ENCODE assay signal across 8 cellular contexts in genomic region chr15:89647191-89647851, GRCh38. TPM values are rescaled to one million over a fixed set of nuclear protein-coding genes. Genes with fewer than 3 reads are reported as not detected.
DNase-seq lines count a peak whose midpoint lies in the region; ATAC-seq and TF ChIP-seq lines count a peak whose summit lies in the region.

No MANE protein-coding gene starts in this region.

- no peak overlapping the region for H2BK15ac ChIP-seq in H9 (ENCODE audit: low read depth, low read length)

- H3K4me1 ChIP-seq in H9 (ENCODE audit: insufficient read depth, low read length), result no peaks in the 10 kb centered on the region
- no peaks in the 10 kb centered on the region for H3K4me1 ChIP-seq in neutrophil (ENCODE audit: control insufficient read depth in 1 of 2, insufficient read depth in 1 of 2, low read depth in 1 of 2, low read length in 1 of 2)
- peaks cover 0 to 3% (median 1%) of the 10 kb centered on the region in 4 donors for H3K4me1 ChIP-seq in transverse colon

- DNase-seq in CD1c-positive myeloid dendritic cell (ENCODE audit: extremely low spot score) (peak; percentile 62), H9 (peak; percentile 89), RPMI7951 (ENCODE audit: low read depth) (peak; percentile 58), foreskin fibroblast (peak; percentile 37 to 83), transverse colon (peak; percentile 86)

- peak overlapping the region; percentile 62 to 68 (median 64); a peak in 5 of 7 replicates for H3K27ac Mint-ChIP-seq in H9
- no peak overlapping the region for H3K27ac Mint-ChIP-seq in activated T-helper 17 cell treated with anti-CD3 and anti-CD28 coated beads, Interleukin-2, amount 50 U/mL, for 72 hours

- no peaks in the 10 kb centered on the region for H3K23me2 ChIP-seq in H9 (ENCODE audit: insufficient read length, low read depth, low read length, poor library complexity, severe bottlenecking)

- peaks cover 3 to 7% of the 10 kb centered on the region in 2 experiments for H3K4me1 Mint-ChIP-seq in H9
- H3K4me1 Mint-ChIP-seq in activated T-helper 17 cell treated with anti-CD3 and anti-CD28 coated beads, Interleukin-2, amount 50 U/mL, for 72 hours, result no peaks in the 10 kb centered on the region

- H3T11ph ChIP-seq in H9 (ENCODE audit: low read length), result no peak overlapping the region

- H3K18ac ChIP-seq in H9 (ENCODE audit: insufficient read length, low read depth, low read length), result no peak overlapping the region

- no peak overlapping the region for H3K56ac ChIP-seq in H9 (ENCODE audit: insufficient read length, low read depth, low read length)

- intact Hi-C loops in transverse colon (cut with DNase I; ENCODE audit: low total_unique reads), result no loop called here

- no peaks in the 10 kb centered on the region for H3K27me3 ChIP-seq in H9 (ENCODE audit: insufficient read depth, low read length)
- H3K27me3 ChIP-seq in neutrophil, result peaks cover 9% of the 10 kb centered on the region
- H3K27me3 ChIP-seq in transverse colon, result no peaks in the 10 kb centered on the region

- no peaks in the 10 kb centered on the region for H4K20me1 ChIP-seq in H9 (ENCODE audit: control insufficient read depth, insufficient read depth, insufficient read length)

- no peaks in the 10 kb centered on the region for H3K79me1 ChIP-seq in H9 (ENCODE audit: insufficient read depth, low read depth, low read length, poor library complexity, severe bottlenecking)

- no peak for TF ChIP-seq POLR2A in transverse colon (IDR thresholded peaks at IDR 0.05)

- no peak overlapping the region for H2BK120ac ChIP-seq in H9 (ENCODE audit: low read depth, low read length, poor library complexity, severe bottlenecking)

- H3K4me3 ChIP-seq in foreskin fibroblast (ENCODE audit: low read depth in 1 of 2, low read length in 2 of 2) (no peak overlapping the region), neutrophil (ENCODE audit: low read depth in 1 of 2, low read length in 1 of 2) (no peak overlapping the region), transverse colon (no peak overlapping the region)

- H3K9me3 ChIP-seq in H9 (ENCODE audit: control insufficient read depth, low read depth, low read length) (no peaks in the 10 kb centered on the region), neutrophil (no peaks in the 10 kb centered on the region), transverse colon (no peaks in the 10 kb centered on the region)

- WGBS in H9 (ENCODE audit: extremely low coverage, insufficient read length, low lambda C conversion rate), result no CpG with 5 or more reads among the region's 25 CpGs
- WGBS in transverse colon (ENCODE audit: low coverage in 1 of 2), 2 donors, result 47 to 80% methylated on average over 1 to 25 of the region's 25 CpGs

- H2BK12ac ChIP-seq in H9 (ENCODE audit: insufficient read length, low read depth, low read length), result no peak overlapping the region

- no peak overlapping the region for H3K4me2 ChIP-seq in H9 (ENCODE audit: insufficient read depth, insufficient read length, low read length)

- H3K4ac ChIP-seq in H9 (ENCODE audit: low read depth, low read length), result no peak overlapping the region

- no peak overlapping the region for H2AFZ ChIP-seq in H9 (ENCODE audit: low read length)

- H3K23ac ChIP-seq in H9 (ENCODE audit: insufficient read length, low read depth, low read length), result no peak overlapping the region

- H3K27me3 Mint-ChIP-seq in H9 (ENCODE audit: low read depth), result no peaks in the 10 kb centered on the region
- H3K27me3 Mint-ChIP-seq in activated T-helper 17 cell treated with anti-CD3 and anti-CD28 coated beads, Interleukin-2, amount 50 U/mL, for 72 hours, result peaks cover 3% of the 10 kb centered on the region

- H2BK20ac ChIP-seq in H9 (ENCODE audit: low read depth, low read length, poor library complexity, severe bottlenecking), result no peak overlapping the region

- H4K91ac ChIP-seq in H9 (ENCODE audit: insufficient read length, low read depth, low read length), result no peak overlapping the region

- ATAC-seq in activated T-helper 17 cell treated with anti-CD3 and anti-CD28 coated beads, Interleukin-2, amount 50 U/mL, for 72 hours (replicated peaks), result peak; percentile 71
- ATAC-seq in HG02840 (IDR thresholded peaks at IDR 0.05; ENCODE audit: low FRiP score, unreplicated experiment), result no peak

- no peak overlapping the region for H4K5ac ChIP-seq in H9 (ENCODE audit: insufficient read length, low read depth, low read length)

- peak; percentile 97 for TF ChIP-seq CTCF in H9 (conservative IDR thresholded peaks at IDR 0.05)
- TF ChIP-seq CTCF in foreskin fibroblast (IDR thresholded peaks at IDR 0.05; ENCODE audit: low read depth, low read length), result peak; percentile 95
- peak; percentile 68 for TF ChIP-seq CTCF in neutrophil (IDR thresholded peaks at IDR 0.05)
- peak; percentile 80 to 90 (median 88) for TF ChIP-seq CTCF in transverse colon (IDR thresholded peaks at IDR 0.05)

- no peak overlapping the region for H3K14ac ChIP-seq in H9 (ENCODE audit: insufficient read depth, low read length)

- TF ChIP-seq EP300 in transverse colon (IDR thresholded peaks at IDR 0.05; ENCODE audit: low read depth), result no peak

- H3K27ac ChIP-seq in H9 (ENCODE audit: insufficient read length, low read depth, low read length) (no peak overlapping the region), neutrophil (no peak overlapping the region), transverse colon (no peak overlapping the region)

- no peak overlapping the region for H2AK5ac ChIP-seq in H9 (ENCODE audit: insufficient read length, low read length)

- H3K4me3 Mint-ChIP-seq in H9, result peak overlapping the region; percentile 15 to 41; a peak in 2 of 5 replicates
- H3K4me3 Mint-ChIP-seq in activated T-helper 17 cell treated with anti-CD3 and anti-CD28 coated beads, Interleukin-2, amount 50 U/mL, for 72 hours, result no peak overlapping the region

- no peak overlapping the region for H3K9ac ChIP-seq in H9 (ENCODE audit: extremely low read depth, insufficient read length, low read length)

- H3K9me3 Mint-ChIP-seq in H9, result no peaks in the 10 kb centered on the region
- H3K9me3 Mint-ChIP-seq in activated T-helper 17 cell treated with anti-CD3 and anti-CD28 coated beads, Interleukin-2, amount 50 U/mL, for 72 hours, result no peaks in the 10 kb centered on the region

- no peak overlapping the region for H4K8ac ChIP-seq in H9 (replicated peaks; ENCODE audit: insufficient read length, low read depth, low read length)

- in situ Hi-C loops in transverse colon (cut with MboI; ENCODE audit: low pct_ligation_motif_present in 1 of 4, low pct_unique_long_range_greater_than_20kb in 1 of 4, low sequenced_read_pairs in 3 of 4), result no loop called here

- H2BK5ac ChIP-seq in H9 (ENCODE audit: insufficient read length, low read length), result no peak overlapping the region

- peaks cover 18 to 63% (median 47%) of the 10 kb centered on the region in 3 experiments; a peak in 6 of 7 replicates for H3K36me3 Mint-ChIP-seq in H9 (ENCODE audit: insufficient read depth in 1 of 3, low read depth in 3 of 3)
- H3K36me3 Mint-ChIP-seq in activated T-helper 17 cell treated with anti-CD3 and anti-CD28 coated beads, Interleukin-2, amount 50 U/mL, for 72 hours (ENCODE audit: low read depth), result no peaks in the 10 kb centered on the region

- H3K79me2 ChIP-seq in H9 (ENCODE audit: insufficient read depth, low read length), result no peaks in the 10 kb centered on the region; the same call in 1 of the 2 replicates

- H3K36me3 ChIP-seq in neutrophil (no peaks in the 10 kb centered on the region), transverse colon (no peaks in the 10 kb centered on the region)

RNA-seq across cellular contexts. Expression of gene KIF7, which starts 7.9 kb away (rescaled TPM):
- total RNA-seq in H9 (2021) (22.0 and 23.4 TPM in 2 replicates), transverse colon (10 to 100 TPM in 1 of 4 donors, 1 to 10 TPM in 3; 2.3 to 11.5 (median 5.4) TPM)
- 2.9 and 4.7 TPM in 2 replicates for total RNA-seq in RPMI7951 (2014; rRNA removed; shearing (Covaris generic))
- total RNA-seq in activated T-helper 17 cell treated with anti-CD3 and anti-CD28 coated beads, Interleukin-2, amount 50 U/mL, for 72 hours, result under 1 TPM; 0.11 to 0.53 TPM

RNA-seq across cellular contexts. Expression of gene PLIN1, which starts 31.8 kb away (rescaled TPM):
- total RNA-seq in H9 (2021), result 0.09 TPM in 1 of 2 replicates, not detected in the other
- total RNA-seq in RPMI7951 (2014; rRNA removed; shearing (Covaris generic)), result 0.20 TPM in 1 of 2 replicates, not detected in the other
- total RNA-seq in activated T-helper 17 cell treated with anti-CD3 and anti-CD28 coated beads, Interleukin-2, amount 50 U/mL, for 72 hours, result 1 to 10 TPM in 1 of 2 donors, under 1 TPM in 1; 0.09 to 1.2 TPM
- total RNA-seq in transverse colon, result 10 to 100 TPM in 3 of 4 donors, 1 to 10 TPM in 1; 4.6 to 48.3 (median 11.9) TPM

RNA-seq across cellular contexts. Expression of gene PEX11A, which starts 43.2 kb away (rescaled TPM):
- total RNA-seq in H9 (2021) (1.3 and 1.4 TPM in 2 replicates), transverse colon (100 to 1,000 TPM in 1 of 4 donors, 10 to 100 TPM in 2, 1 to 10 TPM in 1; 6.8 to 113 (median 40.6) TPM)
- 12.6 and 15.9 TPM in 2 replicates for total RNA-seq in RPMI7951 (2014; rRNA removed; shearing (Covaris generic))
- total RNA-seq in activated T-helper 17 cell treated with anti-CD3 and anti-CD28 coated beads, Interleukin-2, amount 50 U/mL, for 72 hours, result 1 to 10 TPM; 2.1 to 5.3 TPM

RNA-seq across cellular contexts. Expression of gene WDR93, which starts 43.3 kb away (rescaled TPM):
- total RNA-seq in H9 (2021), result not detected in 2 replicates
- total RNA-seq in RPMI7951 (2014; rRNA removed; shearing (Covaris generic)), result 0.10 and 0.48 TPM in 2 replicates
- total RNA-seq in activated T-helper 17 cell treated with anti-CD3 and anti-CD28 coated beads, Interleukin-2, amount 50 U/mL, for 72 hours, result under 1 TPM in 1 of 2 donors, not detected in 1; 0.19 TPM
- not detected for total RNA-seq in transverse colon
